Comparison of ENCODE assay signal across 32 cellular contexts in genomic region chr11:11356842-11357241, GRCh38. TPM values are rescaled to one million over a fixed set of nuclear protein-coding genes. Genes with fewer than 3 reads are reported as not detected.
"Had no signal": no experiment of that assay in that cellular context is flagged by ENCODE, and none has a peak within 500 bp of the region (broad histone marks: within the 10 kb centered on the region; RNA-seq: fewer than 3 reads in every experiment).

No MANE protein-coding gene starts in this region.

- H3K4me3 ChIP-seq: ovary, psoas muscle, right lobe of liver, sigmoid colon, smooth muscle cell, spleen, suprapubic skin, testis, tibial artery, transverse colon, upper lobe of right lung, uterus had no signal

- H3K36me3 ChIP-seq: neutrophil, ovary, right lobe of liver, sigmoid colon, spleen, suprapubic skin, transverse colon, upper lobe of right lung, uterus had no signal

- H3K9me3 ChIP-seq: neutrophil, ovary, psoas muscle, right lobe of liver, sigmoid colon, spleen, suprapubic skin, testis, tibial artery, transverse colon, upper lobe of right lung, uterus had no signal

- H3K4me1 ChIP-seq: parathyroid adenoma, psoas muscle, right lobe of liver, sigmoid colon, spleen, suprapubic skin, testis, tibial artery, transverse colon, upper lobe of right lung, uterus had no signal

- H3K27ac ChIP-seq: neutrophil, ovary, parathyroid adenoma, psoas muscle, right lobe of liver, sigmoid colon, spleen, suprapubic skin, testis, tibial artery, transverse colon, upper lobe of right lung, uterus had no signal

- H3K4me1 Mint-ChIP-seq: naive thymus-derived CD8-positive, alpha-beta T cell; neural crest cell; stimulated activated memory B cell treated with anti-CD40 and anti-IgM and Interleukin-4, amounts not matched to agents 10 μg/mL and 1 μg/mL and 100 μg/mL, for 72 hours; stimulated activated naive CD8-positive, alpha-beta T cell treated with anti-CD3 and anti-CD28 coated beads, Interleukin-15, amount 100 ng/mL, for 72 hours had no signal

- H3K36me3 Mint-ChIP-seq: naive thymus-derived CD8-positive, alpha-beta T cell; natural killer cell treated with Interleukin-12 subunit alpha and Interleukin-12 subunit beta and Interleukin-15 and Interleukin-18, amount 100 ng/mL, for 72 hours; stimulated activated memory B cell treated with anti-CD40 and anti-IgM and Interleukin-4, amounts not matched to agents 10 μg/mL and 1 μg/mL and 100 μg/mL, for 72 hours; type B pancreatic cell had no signal

- H3K27ac Mint-ChIP-seq: naive thymus-derived CD8-positive, alpha-beta T cell; natural killer cell treated with Interleukin-12 subunit alpha and Interleukin-12 subunit beta and Interleukin-15 and Interleukin-18, amount 100 ng/mL, for 72 hours; nephron progenitor cell; stimulated activated memory B cell treated with anti-CD40 and anti-IgM and Interleukin-4, amounts not matched to agents 10 μg/mL and 1 μg/mL and 100 μg/mL, for 72 hours; type B pancreatic cell had no signal

- H3K4me3 Mint-ChIP-seq: naive thymus-derived CD8-positive, alpha-beta T cell; natural killer cell treated with Interleukin-12 subunit alpha and Interleukin-12 subunit beta and Interleukin-15 and Interleukin-18, amount 100 ng/mL, for 72 hours; nephron progenitor cell; neural crest cell; stimulated activated memory B cell treated with anti-CD40 and anti-IgM and Interleukin-4, amounts not matched to agents 10 μg/mL and 1 μg/mL and 100 μg/mL, for 72 hours; stimulated activated naive CD8-positive, alpha-beta T cell treated with anti-CD3 and anti-CD28 coated beads, Interleukin-15, amount 100 ng/mL, for 72 hours; type B pancreatic cell had no signal

- H3K9me3 Mint-ChIP-seq: naive thymus-derived CD8-positive, alpha-beta T cell; natural killer cell treated with Interleukin-12 subunit alpha and Interleukin-12 subunit beta and Interleukin-15 and Interleukin-18, amount 100 ng/mL, for 72 hours; nephron progenitor cell; neural crest cell; stimulated activated memory B cell treated with anti-CD40 and anti-IgM and Interleukin-4, amounts not matched to agents 10 μg/mL and 1 μg/mL and 100 μg/mL, for 72 hours; stimulated activated naive CD8-positive, alpha-beta T cell treated with anti-CD3 and anti-CD28 coated beads, Interleukin-15, amount 100 ng/mL, for 72 hours; type B pancreatic cell had no signal

- H3K9ac ChIP-seq: parathyroid adenoma had no signal

- H3K4me2 ChIP-seq: smooth muscle cell had no signal

- H3K27me3 ChIP-seq: ovary, right lobe of liver, sigmoid colon, spleen, suprapubic skin, testis, tibial artery, transverse colon, upper lobe of right lung, uterus had no signal

- DNase-seq: naive thymus-derived CD8-positive, alpha-beta T cell; nephron progenitor cell; nucleus accumbens; ovary; posterior cingulate gyrus; psoas muscle; right cardiac atrium; right lobe of liver; sigmoid colon; spleen; stimulated activated CD4-positive, alpha-beta T cell treated with anti-CD3 and anti-CD28 coated beads, Interleukin-12 subunit alpha, Interleukin-12 subunit beta, amount 100 ng/mL, for 4 hours; stimulated activated CD4-positive, alpha-beta T cell treated with anti-CD3 and anti-CD28 coated beads, Interleukin-1b, Interleukin-23, amount 100 ng/mL, for 48 hours; stimulated activated CD4-positive, alpha-beta T cell treated with anti-CD3 and anti-CD28 coated beads, Interleukin-4, amount 100 ng/mL, for 1 hour; stimulated activated CD4-positive, alpha-beta T cell treated with anti-CD3 and anti-CD28 coated beads, Interleukin-4, amount 100 ng/mL, for 4 hours; stimulated activated CD8-positive, alpha-beta memory T cell treated with anti-CD3 and anti-CD28 coated beads, Interleukin-4, amount 100 ng/mL, for 48 hours; stimulated activated naive CD4-positive, alpha-beta T cell; stimulated activated naive CD8-positive, alpha-beta T cell treated with anti-CD3 and anti-CD28 coated beads, Interleukin-15, amount 100 ng/mL, for 72 hours; stimulated activated naive CD8-positive, alpha-beta T cell treated with anti-CD3 and anti-CD28 coated beads, Interleukin-15, Interleukin-2, amounts not matched to agents 100 U/mL and 50 U/mL, for 24 hours; substantia nigra; testis; tibial artery; transverse colon; upper lobe of right lung; uterus had no signal

- ATAC-seq: naive thymus-derived CD8-positive, alpha-beta T cell; natural killer cell treated with Interleukin-12 subunit alpha and Interleukin-12 subunit beta and Interleukin-15 and Interleukin-18, amount 100 ng/mL, for 72 hours; psoas muscle; right cardiac atrium; right lobe of liver; stimulated activated memory B cell treated with anti-CD40 and anti-IgM and Interleukin-4, amounts not matched to agents 10 μg/mL and 1 μg/mL and 100 μg/mL, for 72 hours; stimulated activated naive CD8-positive, alpha-beta T cell treated with anti-CD3 and anti-CD28 coated beads, Interleukin-15, amount 100 ng/mL, for 72 hours; stimulated activated naive CD8-positive, alpha-beta T cell treated with anti-CD3 and anti-CD28 coated beads, Interleukin-15, Interleukin-2, amounts not matched to agents 100 U/mL and 50 U/mL, for 24 hours; upper lobe of right lung had no signal

- H2AFZ ChIP-seq: parathyroid adenoma had no signal

RNA-seq across cellular contexts. Expression of gene CSNK2A3, which starts 3.8 kb away (rescaled TPM):
- total RNA-seq: natural killer cell treated with Interleukin-12 subunit alpha and Interleukin-12 subunit beta and Interleukin-15 and Interleukin-18, amount 100 ng/mL, for 72 hours had no signal
